ENCODE assay signal across 1 cellular context in genomic region chr6:144379356-144379755, GRCh38.
TF ChIP-seq lines count a peak whose summit lies in the region.

No MANE protein-coding gene starts in this region.

TF ChIP-seq in GM12878, 131 proteins besides CTCF, POLR2A, EP300 and RAD21 (continued from another document):
- TF ChIP-seq NKRF (conservative IDR thresholded peaks at IDR 0.05), result no peak
- no peak for TF ChIP-seq HDGF (IDR thresholded peaks at IDR 0.05)
- no peak for TF ChIP-seq MLLT1 (IDR thresholded peaks at IDR 0.05)
- TF ChIP-seq USF1 (IDR thresholded peaks at IDR 0.05; ENCODE audit: borderline replicate concordance, extremely low read length, insufficient read depth, low read depth, low read length), result no peak
- no peak for TF ChIP-seq IRF5 (IDR thresholded peaks at IDR 0.05; ENCODE audit: borderline replicate concordance)
- TF ChIP-seq BCLAF1 (IDR thresholded peaks at IDR 0.05), result no peak
- no peak for TF ChIP-seq ZSCAN29 (IDR thresholded peaks at IDR 0.05)
- TF ChIP-seq IRF4 (IDR thresholded peaks at IDR 0.05; ENCODE audit: low read depth, low read length), result no peak
- TF ChIP-seq ESRRA (IDR thresholded peaks at IDR 0.05; ENCODE audit: low read length), result no peak
- TF ChIP-seq ZNF592 (IDR thresholded peaks at IDR 0.05), result no peak
